ENCODE assay signal across 8 cellular contexts in the genomic region with DNA sequence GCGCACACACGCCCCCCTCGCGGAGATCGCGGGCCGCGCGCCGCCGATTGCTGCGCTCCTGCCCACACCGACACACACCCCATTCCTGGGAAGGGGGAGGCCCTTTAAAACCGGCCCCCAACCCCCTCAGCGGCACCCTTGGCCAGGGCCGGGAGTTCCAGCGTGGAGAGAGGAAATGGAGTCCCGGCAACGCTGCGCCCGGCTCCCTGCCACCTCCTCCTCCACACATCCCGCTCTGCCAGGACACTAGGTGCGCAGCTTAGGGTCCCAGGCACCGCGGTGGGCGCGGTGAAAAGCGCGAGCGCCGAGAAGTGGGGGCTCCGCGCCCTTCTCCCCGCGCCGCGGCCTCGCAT. TPM values are rescaled to one million over a fixed set of nuclear protein-coding genes. Genes with fewer than 3 reads are reported as not detected.
DNase-seq lines count a peak whose midpoint lies in the region; ATAC-seq, FAIRE-seq and TF ChIP-seq lines count a peak whose summit lies in the region.

No MANE protein-coding gene starts in this region.

- CTCF ChIA-PET in GM12878 (lab: Yijun Ruan, JAX): interaction anchor here (0.6 to 4.7 kb wide), 11 partner anchors 13 to 62 kb away, joined by 3 to 28 read pairs (median 7); no protein-coding TSS in a partner anchor

- no peaks in the 10 kb centered on the region for H3K9me3 ChIP-seq in BLaER1 treated with 17β-estradiol and CSF1 and Interleukin-3, amounts not matched to agents 10 nM and 100 nM (replicated peaks in 1 of 11)
- H3K9me3 ChIP-seq in GM12878 (replicated peaks; ENCODE audit: control insufficient read depth, insufficient read depth, low read length): no peaks in the 10 kb centered on the region
- H3K9me3 ChIP-seq in right lobe of liver: no peaks in the 10 kb centered on the region
- H3K9me3 ChIP-seq in tibial artery: no peaks in the 10 kb centered on the region

- WGBS in GM12878 (ENCODE audit: insufficient coverage, insufficient replicate concordance, low lambda C conversion rate, missing lambda C conversion rate): under 1% methylated on average over 38 of the region's 38 CpGs
- WGBS in right lobe of liver (ENCODE audit: insufficient coverage, low coverage, low lambda C conversion rate, missing lambda C conversion rate): 0% methylated on average over 1 of the region's 38 CpGs

- peaks cover 39 to 79% (median 57%) of the 10 kb centered on the region in 10 experiments for H3K4me1 ChIP-seq in BLaER1 treated with 17β-estradiol and CSF1 and Interleukin-3, amounts not matched to agents 10 nM and 100 nM
- no peaks in the 10 kb centered on the region; the same call in 1 of the 2 replicates for H3K4me1 ChIP-seq in GM12878 (ENCODE audit: control insufficient read depth, insufficient read depth, low read length)
- H3K4me1 ChIP-seq in right lobe of liver: peaks cover 0 to 30% (median 6%) of the 10 kb centered on the region in 4 donors
- peaks cover 0 to 46% (median 40%) of the 10 kb centered on the region in 4 donors for H3K4me1 ChIP-seq in tibial artery

- peak overlapping the region; percentile 93 for H2AFZ ChIP-seq in GM12878 (ENCODE audit: control insufficient read depth, low read depth, low read length)

- POLR2A ChIA-PET in GM12878 (lab: Charles Lee): interaction anchor here (0.8 to 4.3 kb wide), 8 partner anchors 10 to 146 kb away, joined by 4 to 28 read pairs (median 6); a partner anchor contains a TSS

- DNase-seq in GM12878 (ENCODE audit: low read depth, low spot score) (no peak), right lobe of liver (peak in 2 of 3 donors; percentile 58 to 74), tibial artery (no peak), COLO829 (ENCODE audit: low spot score) (no peak), KG1 (lab: John Stamatoyannopoulos, UW) (no peak)

- TF ChIP-seq EP300 in GM12878 (IDR thresholded peaks at IDR 0.05; ENCODE audit: borderline replicate concordance in 1 of 2, control insufficient read depth in 1 of 2, low read depth in 2 of 2, low read length in 2 of 2): no peak

- RAD21 ChIA-PET in GM12878 (lab: Charles Lee; ENCODE audit: unreplicated experiment): interaction anchor here (0.8 to 4.8 kb wide), 16 partner anchors 9 to 120 kb away, joined by 3 to 32 read pairs (median 4); no protein-coding TSS in a partner anchor

- TF ChIP-seq POLR2A in GM12878 (IDR thresholded peaks at IDR 0.05; ENCODE audit: low read depth, low read length) (no peak), right lobe of liver (IDR thresholded peaks at IDR 0.05) (no peak)

- H3K36me3 ChIP-seq in BLaER1 treated with 17β-estradiol and CSF1 and Interleukin-3, amounts not matched to agents 10 nM and 100 nM: 0 out of 22 replicates have a peak, but pooled peaks cover 0 to 3% (median 0%) of the 10 kb centered on the region in 11 experiments
- no peaks in the 10 kb centered on the region for H3K36me3 ChIP-seq in GM12878 (ENCODE audit: control insufficient read depth in 2 of 2, insufficient read depth in 2 of 2, low read length in 1 of 2)
- no peaks in the 10 kb centered on the region for H3K36me3 ChIP-seq in right lobe of liver
- no peaks in the 10 kb centered on the region for H3K36me3 ChIP-seq in tibial artery

- peak; percentile 3 for ATAC-seq in GM19372 (IDR thresholded peaks at IDR 0.05; ENCODE audit: low read depth, unreplicated experiment)
- peak; percentile 19 for ATAC-seq in HG03432 (IDR thresholded peaks at IDR 0.05; ENCODE audit: unreplicated experiment)
- peak; percentile 27 for ATAC-seq in GM12878
- ATAC-seq in right lobe of liver: peak; percentile 1 to 8 (median 1)

- intact Hi-C loops in GM12878 (cut with micrococcal nuclease; ENCODE audit: unreplicated experiment): loop anchor here (2.0 to 5.0 kb wide), 4 partner anchors 21 to 119 kb away; a partner anchor contains a TSS
- intact Hi-C loops in right lobe of liver (cut with DNase I): loop anchor here in 1 of 2 donors (10.0 kb wide), 1 partner anchor 53 kb away; no protein-coding TSS in a partner anchor
- intact Hi-C loops in tibial artery (cut with DNase I; ENCODE audit: low total_unique reads): loop anchor here (2.0 kb wide), 2 partner anchors 19 to 79 kb away; a partner anchor contains a TSS

- peak overlapping the region; percentile 78 to 87 (median 84) for H3K9ac ChIP-seq in BLaER1 treated with 17β-estradiol and CSF1 and Interleukin-3, amounts not matched to agents 10 nM and 100 nM
- H3K9ac ChIP-seq in GM12878 (ENCODE audit: control insufficient read depth, insufficient read depth, low read length): peak overlapping the region; percentile 64

- peak overlapping the region in 10 of 11 experiments; percentile 66 to 88 (median 78); a peak in 21 of 22 replicates for H3K27ac ChIP-seq in BLaER1 treated with 17β-estradiol and CSF1 and Interleukin-3, amounts not matched to agents 10 nM and 100 nM
- H3K27ac ChIP-seq in GM12878 (ENCODE audit: control insufficient read depth, insufficient read depth) (0 out of 2 replicates have a peak overlapping the region, but pooled peaks have one; percentile 25), right lobe of liver (peak overlapping the region; percentile 84 to 96 (median 92)), tibial artery (peak overlapping the region; percentile 97 to 98)

- peak overlapping the region; percentile 69 to 97 (median 86) for H3K4me3 ChIP-seq in BLaER1 treated with 17β-estradiol and CSF1 and Interleukin-3, amounts not matched to agents 10 nM and 100 nM
- H3K4me3 ChIP-seq in GM12878 (peak overlapping the region; percentile 93), right lobe of liver (peak overlapping the region; percentile 60 to 92 (median 85)), tibial artery (peak overlapping the region; percentile 76 to 94)

- SMC1A ChIA-PET in GM12878 (lab: Charles Lee; ENCODE audit: uncharacterized antibody, unreplicated experiment): interaction anchor here (1.0 to 4.0 kb wide), 11 partner anchors 13 to 584 kb away, joined by 3 to 29 read pairs (median 7); no protein-coding TSS in a partner anchor

- no peaks in the 10 kb centered on the region for H3K27me3 ChIP-seq in BLaER1 treated with 17β-estradiol and CSF1 and Interleukin-3, amounts not matched to agents 10 nM and 100 nM
- H3K27me3 ChIP-seq in GM12878 (replicated peaks in 1 of 2; ENCODE audit: control insufficient read depth in 2 of 2, insufficient read depth in 2 of 2, low read length in 1 of 2) (no peaks in the 10 kb centered on the region), right lobe of liver (no peaks in the 10 kb centered on the region), tibial artery (no peaks in the 10 kb centered on the region)

- H3K4me2 ChIP-seq in BLaER1 treated with 17β-estradiol and CSF1 and Interleukin-3, amounts not matched to agents 10 nM and 100 nM: peak overlapping the region; percentile 90 to 100 (median 99)
- H3K4me2 ChIP-seq in GM12878 (ENCODE audit: control insufficient read depth, insufficient read depth): peak overlapping the region; percentile 95

- no peak for TF ChIP-seq CTCF in GM12878 (IDR thresholded peaks at IDR 0.05 in 2 of 3, conservative IDR thresholded peaks at IDR 0.05 in 1 of 3; ENCODE audit: control insufficient read depth in 2 of 3, extremely low read depth in 1 of 3, insufficient read depth in 1 of 3, low read depth in 3 of 3, low read length in 3 of 3)
- no peak for TF ChIP-seq CTCF in right lobe of liver (IDR thresholded peaks at IDR 0.05)
- TF ChIP-seq CTCF in tibial artery (IDR thresholded peaks at IDR 0.05): no peak

- H3K79me2 ChIP-seq in GM12878 (ENCODE audit: control insufficient read depth, insufficient read depth, low read length): peaks cover 19% of the 10 kb centered on the region

- in situ Hi-C loops in GM12878 (cut with MboI): no loop called here

- BruUV-seq in GM12878 (replicated peaks; lab: Mats Ljungman, UMichigan): TSS peak; percentile 50

- no peaks in the 10 kb centered on the region; a peak in 1 of 22 replicates for H4K20me1 ChIP-seq in BLaER1 treated with 17β-estradiol and CSF1 and Interleukin-3, amounts not matched to agents 10 nM and 100 nM
- H4K20me1 ChIP-seq in GM12878 (ENCODE audit: control insufficient read depth, insufficient read depth): no peaks in the 10 kb centered on the region

- no peak for FAIRE-seq in GM12878 (lab: Jason Lieb, UNC)

- TF ChIP-seq RAD21 in GM12878 (IDR thresholded peaks at IDR 0.05; ENCODE audit: insufficient read depth, low read depth, low read length): no peak

RNA-seq across cellular contexts. Expression of a gene that starts 0.4 kb away (rescaled TPM):
- 31.6 and 35.8 TPM in 2 replicates for total RNA-seq in GM12878 (2013; cell fraction: nucleolus; rRNA removed)
- total RNA-seq in GM12878 (2014; rRNA removed): 2.7 and 3.1 TPM in 2 replicates
- 0.97 and 1.3 TPM in 2 replicates for total RNA-seq in GM12878 (2014; rRNA removed; fragmentation: Illumina TruSeq; extraction: Trizol)
- 3.0 and 3.5 TPM in 2 replicates for total RNA-seq in GM12878 (2021)
- polyA plus RNA-seq in GM12878 (2011; ENCODE audit: low read depth): 0.71 TPM
- 5.9 and 7.1 TPM in 2 replicates for polyA plus RNA-seq in GM12878 (2011; rRNA removed)
- 8.1 and 10.0 TPM in 2 replicates for polyA plus RNA-seq in GM12878 (2011; cell fraction: cytosol; rRNA removed)
- 11.7 and 13.6 TPM in 2 replicates for polyA plus RNA-seq in GM12878 (2011; cell fraction: nucleus; rRNA removed)
- 1.1 and 2.5 TPM in 2 replicates for polyA plus RNA-seq in GM12878 (2012)
- polyA plus RNA-seq in GM12878 (2014; fragmentation: Illumina TruSeq; extraction: Trizol): 1.4 TPM in 2 replicates
- polyA plus RNA-seq in GM12878 (2014; fragmentation: Nextera tagmentation; extraction: Ambion mirVana): under 1 TPM; 0.05 to 0.20 TPM
- polyA plus RNA-seq in GM12878 (2014; rRNA removed): 2.5 and 2.8 TPM in 2 replicates
- 1 to 10 TPM; 3.7 to 3.8 TPM for polyA plus RNA-seq in GM12878 (2016; fragmentation: Nextera tagmentation; extraction: Ambion mirVana)
- 9.4 and 26.8 TPM in 2 replicates for polyA minus RNA-seq in GM12878 (2011; rRNA and poly(A)+ RNA removed)
- polyA minus RNA-seq in GM12878 (2011; cell fraction: cytosol; rRNA and poly(A)+ RNA removed): 6.2 and 7.5 TPM in 2 replicates
- polyA minus RNA-seq in GM12878 (2011; cell fraction: nucleus; rRNA and poly(A)+ RNA removed): 13.8 and 28.0 TPM in 2 replicates
- total RNA-seq in right lobe of liver: 10 to 100 TPM; 27.5 to 34.9 (median 30.9) TPM

RNA-seq across cellular contexts. Expression of a gene that starts 49.7 kb away (rescaled TPM):
- total RNA-seq in GM12878 (2013; cell fraction: nucleolus; rRNA removed): not detected in 2 replicates
- total RNA-seq in GM12878 (2014; rRNA removed) (not detected in 2 replicates), GM12878 (2014; rRNA removed; fragmentation: Illumina TruSeq; extraction: Trizol) (not detected in 2 replicates), GM12878 (2021) (not detected in 2 replicates), right lobe of liver (not detected)
- not detected for polyA plus RNA-seq in GM12878 (2011; ENCODE audit: low read depth)
- polyA plus RNA-seq in GM12878 (2011; rRNA removed) (not detected in 2 replicates), GM12878 (2014; fragmentation: Illumina TruSeq; extraction: Trizol) (not detected in 2 replicates), GM12878 (2014; fragmentation: Nextera tagmentation; extraction: Ambion mirVana) (not detected), GM12878 (2014; rRNA removed) (not detected in 2 replicates), GM12878 (2016; fragmentation: Nextera tagmentation; extraction: Ambion mirVana) (not detected)
- 0.15 TPM in 1 of 2 replicates, not detected in the other for polyA plus RNA-seq in GM12878 (2011; cell fraction: cytosol; rRNA removed)
- not detected in 2 replicates for polyA plus RNA-seq in GM12878 (2011; cell fraction: nucleus; rRNA removed)
- not detected in 2 replicates for polyA plus RNA-seq in GM12878 (2012)
- not detected in 2 replicates for polyA minus RNA-seq in GM12878 (2011; rRNA and poly(A)+ RNA removed)
- not detected in 2 replicates for polyA minus RNA-seq in GM12878 (2011; cell fraction: cytosol; rRNA and poly(A)+ RNA removed)
- polyA minus RNA-seq in GM12878 (2011; cell fraction: nucleus; rRNA and poly(A)+ RNA removed): not detected in 2 replicates

Comparison
In these comparisons a context has a peak if more than half of its experiments do, and no peak if none do; other contexts are left out.
1. H3K27ac ChIP-seq: peak in every context shown above with its lines; median percentile 98 in tibial artery; 92 in right lobe of liver; 78 in BLaER1 treated with 17β-estradiol and CSF1 and Interleukin-3, amounts not matched to agents 10 nM and 100 nM; 25 in GM12878.
2. DNase-seq: peak in right lobe of liver (2 of 3); none in GM12878 (single experiment), tibial artery (0 of 2), COLO829 (single experiment) and KG1 (single experiment).
3. Peak in every context shown above with its lines, with median percentiles within 50 percentile points of each other: H3K4me3 ChIP-seq and ATAC-seq.